18 cellular contexts compared by ENCODE assay signal in the genomic region with DNA sequence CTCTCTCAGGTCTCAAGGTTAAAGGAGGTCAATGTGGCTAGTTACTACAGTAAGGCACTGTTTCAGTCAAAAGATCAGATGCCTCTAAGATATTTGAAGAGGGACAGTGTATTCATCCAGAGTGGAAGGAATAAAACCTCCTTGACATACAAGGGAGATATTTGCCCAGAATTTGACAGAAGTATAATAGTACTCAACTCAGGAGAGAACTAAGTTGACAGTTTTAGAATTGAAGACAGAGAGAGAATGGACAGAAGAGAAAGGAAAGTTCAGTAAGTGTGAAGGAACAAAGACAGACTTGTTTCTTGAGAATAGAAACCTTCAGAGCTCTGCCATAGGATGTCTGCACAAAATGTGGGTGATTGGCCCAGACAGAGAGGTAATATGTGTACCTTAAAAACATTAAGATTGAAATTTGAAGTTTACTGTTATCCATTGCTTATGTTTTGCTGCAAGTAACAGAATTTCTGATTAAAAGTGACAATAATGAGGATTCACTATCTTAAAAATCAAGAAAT.
DNase-seq lines count a peak whose midpoint lies in the region; ATAC-seq lines count a peak whose summit lies in the region.
"Had no signal": no experiment of that assay in that cellular context is flagged by ENCODE, and none has a peak within 500 bp of the region (broad histone marks: within the 10 kb centered on the region; RNA-seq: fewer than 3 reads in every experiment).

No MANE protein-coding gene starts in this region.

- no peaks in the 10 kb centered on the region for H3K9me3 ChIP-seq in CD8-positive, alpha-beta memory T cell (ENCODE audit: low read length)
- H3K9me3 ChIP-seq: sigmoid colon, tibial nerve had no signal

- ATAC-seq in GM18867 (IDR thresholded peaks at IDR 0.05; ENCODE audit: unreplicated experiment) (peak; percentile 46), GM21529 (IDR thresholded peaks at IDR 0.05; ENCODE audit: unreplicated experiment) (peak; percentile 39), HG03280 (IDR thresholded peaks at IDR 0.05; ENCODE audit: unreplicated experiment) (peak; percentile 53), HG03139 (IDR thresholded peaks at IDR 0.05; ENCODE audit: unreplicated experiment) (no peak)

- no peak overlapping the region for H3K4me3 Mint-ChIP-seq in CD8-positive, alpha-beta memory T cell

- H3K27ac Mint-ChIP-seq in CD8-positive, alpha-beta memory T cell: no peak overlapping the region

- H3K36me3 Mint-ChIP-seq in CD8-positive, alpha-beta memory T cell: no peaks in the 10 kb centered on the region

- no peaks in the 10 kb centered on the region for H3K36me3 ChIP-seq in CD8-positive, alpha-beta memory T cell (ENCODE audit: insufficient read depth, low read length)
- H3K36me3 ChIP-seq: sigmoid colon, tibial nerve, WERI-Rb-1 had no signal

- peaks cover 0 to 12% (median 6%) of the 10 kb centered on the region in 5 donors for H3K9me3 Mint-ChIP-seq in CD8-positive, alpha-beta memory T cell

- H3K4me1 Mint-ChIP-seq in CD8-positive, alpha-beta memory T cell: no peaks in the 10 kb centered on the region

- H3K4me3 ChIP-seq in CD8-positive, alpha-beta memory T cell (ENCODE audit: low read length): no peak overlapping the region
- H3K4me3 ChIP-seq: GM23248, PC-9, sigmoid colon, tibial nerve had no signal

- H3K27me3 ChIP-seq in CD8-positive, alpha-beta memory T cell (ENCODE audit: insufficient read depth, low read length, poor library complexity, severe bottlenecking): no peaks in the 10 kb centered on the region
- H3K27me3 ChIP-seq: sigmoid colon, tibial nerve had no signal

- CTCF ChIA-PET in CD8-positive, alpha-beta memory T cell (lab: Charles Lee): no interaction called here

- POLR2A ChIA-PET in CD8-positive, alpha-beta memory T cell (lab: Charles Lee): no interaction called here

- H3K27me3 Mint-ChIP-seq in CD8-positive, alpha-beta memory T cell: no peaks in the 10 kb centered on the region

- peak overlapping the region; percentile 22 for H3K27ac ChIP-seq in epithelial cell of prostate
- no peak overlapping the region for H3K27ac ChIP-seq in CD8-positive, alpha-beta memory T cell (ENCODE audit: low read depth, low read length)
- H3K27ac ChIP-seq: GM23248, PC-9, sigmoid colon, tibial nerve, WERI-Rb-1 had no signal

- DNase-seq in epithelial cell of prostate (ENCODE audit: low read depth, low spot score): no peak
- DNase-seq in kidney tubule cell (ENCODE audit: low spot score): no peak
- no peak for DNase-seq in stimulated activated CD4-positive, alpha-beta T cell treated with anti-CD3 and anti-CD28 coated beads, Interleukin-4, amount 100 ng/mL, for 4 hours
- no peak for DNase-seq in CD8-positive, alpha-beta memory T cell
- DNase-seq: activated gamma-delta T cell treated with Interleukin-2 at 50 U/mL for 16 hours; GM23248; NCI-H1436; NCI-H2171; PC-9; sigmoid colon; stimulated activated naive CD4-positive, alpha-beta T cell; T-helper 2 cell; WERI-Rb-1 had no signal

- no peaks in the 10 kb centered on the region for H3K4me1 ChIP-seq in CD8-positive, alpha-beta memory T cell (ENCODE audit: insufficient read depth, low read length)
- H3K4me1 ChIP-seq: sigmoid colon, tibial nerve had no signal
